In genomic region chrX:39688576-39689373, GRCh38 we compare ENCODE assay signal across 9 cellular contexts.
DNase-seq lines count a peak whose midpoint lies in the region; ATAC-seq and TF ChIP-seq lines count a peak whose summit lies in the region.
"Had no signal": no experiment of that assay in that cellular context is flagged by ENCODE, and none has a peak within 500 bp of the region (broad histone marks: within the 10 kb centered on the region; RNA-seq: fewer than 3 reads in every experiment).

No MANE protein-coding gene starts in this region.

- H3K27me3 Mint-ChIP-seq in CD4-positive, alpha-beta memory T cell = peaks cover 6 to 20% of the 10 kb centered on the region in 2 donors

- H3K4me3 Mint-ChIP-seq in CD4-positive, alpha-beta memory T cell = peak overlapping the region in 2 of 8 donors; percentile 35 to 39

- peaks cover 0 to 2% (median 0%) of the 10 kb centered on the region in 4 donors for H3K4me1 Mint-ChIP-seq in CD4-positive, alpha-beta memory T cell

- ATAC-seq in SK-N-SH treated with all-trans-retinoic acid at 6 μM for 48 hours = peak; percentile 87

- CTCF ChIA-PET in CD4-positive, alpha-beta memory T cell (lab: Charles Lee; ENCODE audit: partially characterized antibody) = no interaction called here

- DNase-seq in AG08396 (ENCODE audit: low spot score) (peak; percentile 64), HFF-Myc (ENCODE audit: extremely low read depth, low read depth) (no peak), coronary artery (ENCODE audit: low spot score) (peak; percentile 79), left kidney (ENCODE audit: low read depth, low spot score) (peak; percentile 90)
- DNase-seq in stimulated activated CD8-positive, alpha-beta memory T cell treated with anti-CD3 and anti-CD28 coated beads, Interleukin-2, amount 100 ng/mL, for 48 hours (ENCODE audit: low read depth in 2 of 2) = peak; percentile 4 to 9
- no peak for DNase-seq in CD4-positive, alpha-beta memory T cell
- DNase-seq in NK-92 treated with Interleukin-12 subunit alpha and Interleukin-12 subunit beta, amount 100 ng/mL, for 24 hours (lab: John Stamatoyannopoulos, UW) = no peak

- H3K27ac ChIP-seq in coronary artery = peak overlapping the region; percentile 33 to 75
- H3K27ac ChIP-seq in CD4-positive, alpha-beta memory T cell (ENCODE audit: low read depth, low read length) = no peak overlapping the region
- H3K27ac ChIP-seq: neutrophil had no signal

- no peaks in the 10 kb centered on the region for H3K36me3 Mint-ChIP-seq in CD4-positive, alpha-beta memory T cell

- no peaks in the 10 kb centered on the region for H3K9me3 ChIP-seq in CD4-positive, alpha-beta memory T cell (ENCODE audit: control insufficient read depth in 1 of 2, low read length in 2 of 2)
- H3K9me3 ChIP-seq: neutrophil had no signal

- H3K4me1 ChIP-seq in CD4-positive, alpha-beta memory T cell (ENCODE audit: insufficient read depth, low read length) = peaks cover 5% of the 10 kb centered on the region

- no peak overlapping the region for H3K27ac Mint-ChIP-seq in CD4-positive, alpha-beta memory T cell

- intact Hi-C loops in CD4-positive, alpha-beta memory T cell (cut with micrococcal nuclease) = no loop called here

- H3K4me3 ChIP-seq in HFF-Myc (replicated peaks; ENCODE audit: low read depth, low read length) (peak overlapping the region; percentile 34), coronary artery (peak overlapping the region; percentile 70)
- no peak overlapping the region for H3K4me3 ChIP-seq in CD4-positive, alpha-beta memory T cell (ENCODE audit: low read length in 2 of 2)

- POLR2A ChIA-PET in CD4-positive, alpha-beta memory T cell (lab: Charles Lee; ENCODE audit: partially characterized antibody) = no interaction called here

- H3K27me3 ChIP-seq in CD4-positive, alpha-beta memory T cell (ENCODE audit: insufficient read depth, low read length) = no peaks in the 10 kb centered on the region

- H3K36me3 ChIP-seq in CD4-positive, alpha-beta memory T cell (ENCODE audit: insufficient read depth, low read length) = no peaks in the 10 kb centered on the region
- H3K36me3 ChIP-seq: neutrophil had no signal

- TF ChIP-seq CTCF in HFF-Myc (IDR thresholded peaks at IDR 0.05; ENCODE audit: low read depth, low read length, missing control alignments) (no peak), coronary artery (IDR thresholded peaks at IDR 0.05) (no peak)

- no peaks in the 10 kb centered on the region for H3K9me3 Mint-ChIP-seq in CD4-positive, alpha-beta memory T cell

TF ChIP-seq in SK-N-SH treated with all-trans-retinoic acid at 6 μM for 48 hours, 23 proteins besides CTCF, POLR2A, EP300 and RAD21:
- no peak for TF ChIP-seq CSDC2 (CRISPR knock-in tag; IDR thresholded peaks at IDR 0.05)
- TF ChIP-seq ZNF70 (CRISPR knock-in tag; IDR thresholded peaks at IDR 0.05) = 0 out of 2 replicates have a peak, but pooled peaks have one; percentile 3

Comparison
In these comparisons a context has a peak if more than half of its experiments do, and no peak if none do; other contexts are left out.
1. DNase-seq: peak in AG08396 (single experiment), coronary artery (single experiment), left kidney (single experiment) and stimulated activated CD8-positive, alpha-beta memory T cell treated with anti-CD3 and anti-CD28 coated beads, Interleukin-2, amount 100 ng/mL, for 48 hours (2 of 2); none in HFF-Myc (single experiment), CD4-positive, alpha-beta memory T cell (0 of 5) and NK-92 treated with Interleukin-12 subunit alpha and Interleukin-12 subunit beta, amount 100 ng/mL, for 24 hours (single experiment).
2. H3K4me3 ChIP-seq: peak in HFF-Myc (single experiment) and coronary artery (single experiment); none in CD4-positive, alpha-beta memory T cell (0 of 2).